ENCODE assay signal across 17 cellular contexts in the genomic region with DNA sequence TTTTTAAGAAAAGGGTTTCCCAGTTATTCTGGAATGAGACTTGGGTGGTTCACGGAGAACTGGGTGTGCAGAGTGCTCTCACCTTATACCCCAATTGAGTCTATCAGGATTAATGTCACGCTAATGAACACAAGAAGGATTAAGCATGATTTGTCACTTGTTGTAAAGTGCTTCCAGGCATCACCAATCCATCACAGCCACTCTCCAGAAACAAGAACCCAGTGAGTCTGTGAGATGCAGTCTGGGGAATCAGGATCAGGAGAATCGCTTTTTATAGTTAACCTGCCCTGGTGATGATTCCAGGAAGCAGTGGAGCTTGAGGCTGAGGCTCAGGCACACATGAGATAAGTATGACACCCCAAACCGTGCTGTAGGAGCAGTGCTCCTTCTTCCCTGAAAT.
"Had no signal": no experiment of that assay in that cellular context is flagged by ENCODE, and none has a peak within 500 bp of the region (broad histone marks: within the 10 kb centered on the region; RNA-seq: fewer than 3 reads in every experiment).

No MANE protein-coding gene starts in this region.

- H3K4me1 Mint-ChIP-seq: activated CD4-positive, alpha-beta T cell treated with anti-CD3 and anti-CD28 coated beads, Interleukin-2, amount 10 ng/mL, durations not matched to agents 24 days and 14 days had no signal

- H3K9ac ChIP-seq: SK-N-SH had no signal

- H3K4me1 ChIP-seq: prostate gland, right lobe of liver had no signal

- H3K27ac Mint-ChIP-seq: activated CD4-positive, alpha-beta T cell treated with anti-CD3 and anti-CD28 coated beads, Interleukin-2, amount 10 ng/mL, durations not matched to agents 24 days and 14 days; type B pancreatic cell; WTC11 had no signal

- H3K27ac ChIP-seq: gastrocnemius medialis, heart right ventricle, prostate gland, right lobe of liver had no signal

- H3K27me3 ChIP-seq: gastrocnemius medialis, heart right ventricle, right lobe of liver had no signal

- H3K4me3 ChIP-seq: gastrocnemius medialis, heart right ventricle, prostate gland, right lobe of liver had no signal

- H3K9me3 ChIP-seq: gastrocnemius medialis, heart right ventricle, prostate gland, right lobe of liver, SK-N-SH had no signal

- H3K27me3 Mint-ChIP-seq: type B pancreatic cell had no signal

- H3K9me3 Mint-ChIP-seq: activated CD4-positive, alpha-beta T cell treated with anti-CD3 and anti-CD28 coated beads, Interleukin-2, amount 10 ng/mL, durations not matched to agents 24 days and 14 days; activated T-cell treated with anti-CD3 and anti-CD28 coated beads, Interleukin-2, amount 50 U/mL, for 4 hours had no signal

- H3K4me2 ChIP-seq: SK-N-SH had no signal

- DNase-seq: activated CD4-positive, alpha-beta T cell treated with anti-CD3 and anti-CD28 coated beads, Interleukin-2, amount 10 ng/mL, durations not matched to agents 24 days and 14 days; activated naive CD4-positive, alpha-beta T cell; activated T-cell treated with anti-CD3 and anti-CD28 coated beads, Interleukin-2, amount 50 U/mL, for 4 hours; central memory CD4-positive, alpha-beta T cell; effector memory CD4-positive, alpha-beta T cell; gastrocnemius medialis; heart right ventricle; nucleus accumbens; SK-N-SH; stimulated activated naive CD4-positive, alpha-beta T cell; substantia nigra; T-helper 1 cell had no signal

- H3K4me3 Mint-ChIP-seq: activated CD4-positive, alpha-beta T cell treated with anti-CD3 and anti-CD28 coated beads, Interleukin-2, amount 10 ng/mL, durations not matched to agents 24 days and 14 days; activated T-cell treated with anti-CD3 and anti-CD28 coated beads, Interleukin-2, amount 50 U/mL, for 4 hours; type B pancreatic cell; WTC11 had no signal

- H3K36me3 Mint-ChIP-seq: type B pancreatic cell had no signal

- ATAC-seq: activated T-cell treated with anti-CD3 and anti-CD28 coated beads, Interleukin-2, amount 50 U/mL, for 4 hours; gastrocnemius medialis; heart right ventricle; right lobe of liver; WTC11 had no signal

- H3K36me3 ChIP-seq: gastrocnemius medialis, heart right ventricle, prostate gland, right lobe of liver had no signal

- FAIRE-seq: keratinocyte had no signal
